ENCODE assay signal across 1 cellular context in the genomic region with DNA sequence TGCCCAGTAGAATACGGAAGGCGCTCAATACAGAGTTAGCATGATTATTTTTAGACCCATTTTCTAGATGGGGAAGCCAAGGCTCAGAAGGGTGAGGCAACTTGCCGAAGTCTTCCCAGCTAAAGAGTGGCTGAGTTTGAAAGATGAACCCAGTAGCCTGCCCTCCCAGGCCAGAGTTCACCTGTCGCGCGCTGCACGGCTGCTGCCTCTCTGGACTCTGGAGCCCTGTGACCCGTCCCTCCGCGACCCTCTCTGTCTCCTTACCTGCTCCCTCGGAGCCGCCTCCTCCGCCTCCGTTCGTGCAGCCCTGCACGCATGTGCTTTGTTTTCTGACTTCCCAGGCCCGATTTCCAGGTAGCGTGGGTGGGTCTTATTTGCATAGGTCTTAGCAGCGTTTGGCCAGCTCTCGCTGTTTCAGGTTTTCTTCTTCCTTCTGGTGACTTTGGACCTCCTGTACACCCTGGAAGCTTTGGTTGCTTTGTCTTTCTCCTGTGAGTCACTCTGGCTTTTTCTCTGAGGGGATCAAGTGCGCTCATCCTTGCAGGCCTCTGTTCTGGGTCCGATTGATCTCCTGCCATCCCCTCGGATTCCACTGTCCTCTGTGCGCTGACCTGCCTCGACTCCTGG.
A peak's percentile ranks its signal among the peaks of the same experiment; 100 is the strongest.
TF ChIP-seq lines count a peak whose summit lies in the region.

A gene with protein sequence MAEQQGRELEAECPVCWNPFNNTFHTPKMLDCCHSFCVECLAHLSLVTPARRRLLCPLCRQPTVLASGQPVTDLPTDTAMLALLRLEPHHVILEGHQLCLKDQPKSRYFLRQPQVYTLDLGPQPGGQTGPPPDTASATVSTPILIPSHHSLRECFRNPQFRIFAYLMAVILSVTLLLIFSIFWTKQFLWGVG (minus strand): TSS at position 585 of the 627 bp plus-strand sequence. CDS start 5,192 bp downstream, outside the sequence.

TF ChIP-seq in K562, 482 proteins besides CTCF, POLR2A, EP300 and RAD21:
- TF ChIP-seq KLF6 (CRISPR knock-in tag; IDR thresholded peaks at IDR 0.05; ENCODE audit: borderline replicate concordance) (no peak), ZFP36 (IDR thresholded peaks at IDR 0.05; ENCODE audit: low read depth, low read length, partially characterized antibody) (no peak), RBM25 (IDR thresholded peaks at IDR 0.05; ENCODE audit: low read depth, low read length, severe bottlenecking) (peak; percentile 24), HNRNPK (IDR thresholded peaks at IDR 0.05; ENCODE audit: low read depth, low read length, poor library complexity, severe bottlenecking) (no peak), KLF13 (tag; IDR thresholded peaks at IDR 0.05; ENCODE audit: borderline replicate concordance, low read depth) (no peak), DACH1 (IDR thresholded peaks at IDR 0.05; ENCODE audit: partially characterized antibody) (no peak), MXI1 (IDR thresholded peaks at IDR 0.05; ENCODE audit: low read depth, low read length) (no peak), RBM22 (IDR thresholded peaks at IDR 0.05; ENCODE audit: low read depth, low read length, poor library complexity, severe bottlenecking) (no peak), TCF3 (CRISPR knock-in tag; IDR thresholded peaks at IDR 0.05) (no peak), KDM1A (IDR thresholded peaks at IDR 0.05) (0 out of 4 replicates have a peak, but pooled peaks of 1 of the 2 experiments have one; percentile 41), MAX (CRISPR knock-in tag; IDR thresholded peaks at IDR 0.05) (no peak), CREB3 (tag; conservative IDR thresholded peaks at IDR 0.05; ENCODE audit: low read depth) (no peak), SP2 (IDR thresholded peaks at IDR 0.05; ENCODE audit: extremely low read depth, low read depth, low read length, poor library complexity, severe bottlenecking) (peak; percentile 9), EGR1 (conservative IDR thresholded peaks at IDR 0.05) (peak; percentile 77)
